1 cellular context compared by ENCODE assay signal in genomic region chr2:144130551-144130950, GRCh38.
TF ChIP-seq lines count a peak whose summit lies in the region.

No MANE protein-coding gene starts in this region.

TF ChIP-seq in GM12878, 131 proteins besides CTCF, POLR2A, EP300 and RAD21:
- TF ChIP-seq NR2F1 (conservative IDR thresholded peaks at IDR 0.05) (peak; percentile 57), PRDM15 (CRISPR knock-in tag; IDR thresholded peaks at IDR 0.05) (no peak), ZBTB40 (IDR thresholded peaks at IDR 0.05; ENCODE audit: borderline replicate concordance) (peak; percentile 72)
TF ChIP-seq in GM12878: peak in this region for 2.
